2 cellular contexts compared by ENCODE assay signal in the genomic region with DNA sequence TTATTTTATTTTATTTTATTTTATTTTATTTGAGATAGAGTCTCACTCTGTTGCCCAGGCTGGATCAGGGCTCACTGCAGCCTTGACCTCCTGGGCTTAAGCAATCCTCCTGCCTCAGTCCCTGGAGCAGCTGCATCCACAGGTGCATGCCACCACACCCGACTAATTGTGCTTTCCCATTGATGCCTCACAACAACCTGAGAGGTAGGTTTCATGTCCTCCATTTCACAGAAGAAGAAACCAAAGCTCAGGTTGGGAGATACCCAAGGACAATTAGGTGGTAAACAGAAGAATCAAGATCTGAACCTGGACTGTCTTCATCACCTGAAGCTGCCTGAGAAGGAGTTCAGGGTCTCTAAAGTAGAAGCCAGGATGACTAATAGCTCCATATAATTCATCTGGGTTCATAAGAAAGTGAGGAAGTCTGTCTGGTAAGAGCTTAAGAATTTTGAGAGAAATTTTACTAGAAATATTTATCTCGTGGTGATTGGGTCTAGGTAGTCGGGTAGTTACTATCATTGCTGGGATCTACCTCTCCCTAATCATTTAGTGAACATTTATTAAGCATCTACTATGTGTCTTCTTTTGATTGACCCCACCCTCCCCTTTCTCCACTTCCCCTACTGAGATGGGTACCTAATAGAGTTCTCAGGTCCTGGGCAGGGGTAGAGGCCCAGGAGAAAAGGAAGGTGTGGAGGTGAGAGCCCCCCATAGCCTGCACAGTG.
A peak's percentile ranks its signal among the peaks of the same experiment; 100 is the strongest.
TF ChIP-seq lines count a peak whose summit lies in the region.

No MANE protein-coding gene starts in this region.

TF ChIP-seq in GM12878, 131 proteins besides CTCF, POLR2A, EP300 and RAD21:
- no peak for TF ChIP-seq BACH1 (IDR thresholded peaks at IDR 0.05; ENCODE audit: borderline replicate concordance)
- peak; percentile 63 for TF ChIP-seq SUZ12 (IDR thresholded peaks at IDR 0.05; ENCODE audit: unreplicated experiment)

TF ChIP-seq in neural cell, 6 proteins besides CTCF, POLR2A, EP300 and RAD21:
- TF ChIP-seq MXI1 (conservative IDR thresholded peaks at IDR 0.05; ENCODE audit: poor library complexity, severe bottlenecking) (no peak), EZH2 (IDR thresholded peaks at IDR 0.05; ENCODE audit: borderline replicate concordance, insufficient read depth, low read length, poor library complexity, severe bottlenecking) (no peak), POLR2AphosphoS5 (IDR thresholded peaks at IDR 0.05) (no peak), TAF1 (IDR thresholded peaks at IDR 0.05; ENCODE audit: low read depth) (no peak)
- TF ChIP-seq, protein P1, sequence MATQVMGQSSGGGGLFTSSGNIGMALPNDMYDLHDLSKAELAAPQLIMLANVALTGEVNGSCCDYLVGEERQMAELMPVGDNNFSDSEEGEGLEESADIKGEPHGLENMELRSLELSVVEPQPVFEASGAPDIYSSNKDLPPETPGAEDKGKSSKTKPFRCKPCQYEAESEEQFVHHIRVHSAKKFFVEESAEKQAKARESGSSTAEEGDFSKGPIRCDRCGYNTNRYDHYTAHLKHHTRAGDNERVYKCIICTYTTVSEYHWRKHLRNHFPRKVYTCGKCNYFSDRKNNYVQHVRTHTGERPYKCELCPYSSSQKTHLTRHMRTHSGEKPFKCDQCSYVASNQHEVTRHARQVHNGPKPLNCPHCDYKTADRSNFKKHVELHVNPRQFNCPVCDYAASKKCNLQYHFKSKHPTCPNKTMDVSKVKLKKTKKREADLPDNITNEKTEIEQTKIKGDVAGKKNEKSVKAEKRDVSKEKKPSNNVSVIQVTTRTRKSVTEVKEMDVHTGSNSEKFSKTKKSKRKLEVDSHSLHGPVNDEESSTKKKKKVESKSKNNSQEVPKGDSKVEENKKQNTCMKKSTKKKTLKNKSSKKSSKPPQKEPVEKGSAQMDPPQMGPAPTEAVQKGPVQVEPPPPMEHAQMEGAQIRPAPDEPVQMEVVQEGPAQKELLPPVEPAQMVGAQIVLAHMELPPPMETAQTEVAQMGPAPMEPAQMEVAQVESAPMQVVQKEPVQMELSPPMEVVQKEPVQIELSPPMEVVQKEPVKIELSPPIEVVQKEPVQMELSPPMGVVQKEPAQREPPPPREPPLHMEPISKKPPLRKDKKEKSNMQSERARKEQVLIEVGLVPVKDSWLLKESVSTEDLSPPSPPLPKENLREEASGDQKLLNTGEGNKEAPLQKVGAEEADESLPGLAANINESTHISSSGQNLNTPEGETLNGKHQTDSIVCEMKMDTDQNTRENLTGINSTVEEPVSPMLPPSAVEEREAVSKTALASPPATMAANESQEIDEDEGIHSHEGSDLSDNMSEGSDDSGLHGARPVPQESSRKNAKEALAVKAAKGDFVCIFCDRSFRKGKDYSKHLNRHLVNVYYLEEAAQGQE (IDR thresholded peaks at IDR 0.05; ENCODE audit: borderline replicate concordance): no peak
